Comparison of ENCODE assay signal across 17 cellular contexts in genomic region chr10:84524435-84524834, GRCh38.
A peak's percentile ranks its signal among the peaks of the same experiment; 100 is the strongest.
DNase-seq lines count a peak whose midpoint lies in the region; ATAC-seq and TF ChIP-seq lines count a peak whose summit lies in the region.
"Had no signal": no experiment of that assay in that cellular context is flagged by ENCODE, and none has a peak within 500 bp of the region (broad histone marks: within the 10 kb centered on the region; RNA-seq: fewer than 3 reads in every experiment).

No MANE protein-coding gene starts in this region.

- H3K4me3 ChIP-seq in mammary epithelial cell (replicated peaks in 1 of 3; ENCODE audit: insufficient read depth in 1 of 3, low read depth in 2 of 3, low read length in 3 of 3) = no peak overlapping the region
- H3K4me3 ChIP-seq in trophoblast cell (ENCODE audit: low read depth, low read length) = no peak overlapping the region
- H3K4me3 ChIP-seq: BLaER1, GM12878 had no signal

- H3K27me3 Mint-ChIP-seq in MCF 10A (ENCODE audit: insufficient read depth, unreplicated experiment) = no peaks in the 10 kb centered on the region
- H3K27me3 Mint-ChIP-seq in glutamatergic neuron (ENCODE audit: unreplicated experiment) = peaks cover 2% of the 10 kb centered on the region
- H3K27me3 Mint-ChIP-seq: CD4-positive, CD25-positive, alpha-beta regulatory T cell had no signal

- no peak for DNase-seq in mammary epithelial cell
- no peak for DNase-seq in MCF 10A (ENCODE audit: unreplicated experiment)
- DNase-seq in glutamatergic neuron = no peak
- no peak for DNase-seq in trophoblast cell
- no peak for DNase-seq in dedifferentiated amniotic fluid mesenchymal stem cell (ENCODE audit: extremely low spot score)
- DNase-seq in midbrain (lab: John Stamatoyannopoulos, UW) = no peak
- DNase-seq: 8988T; AML-193; CD4-positive, CD25-positive, alpha-beta regulatory T cell; DMS 273 treated with DMSO at 0.1 percent for 48 hours; DMS79; GOT3; H9 had no signal

- H3K23ac ChIP-seq in trophoblast cell (ENCODE audit: low read length) = no peak overlapping the region

- dilution Hi-C loops in mammary epithelial cell (cut with HindIII; ENCODE audit: low sequenced_read_pairs) = no loop called here

- no peaks in the 10 kb centered on the region for H3K9me3 Mint-ChIP-seq in MCF 10A (ENCODE audit: unreplicated experiment)
- peaks cover 4% of the 10 kb centered on the region for H3K9me3 Mint-ChIP-seq in glutamatergic neuron (ENCODE audit: unreplicated experiment)

- no peak overlapping the region for H3K18ac ChIP-seq in trophoblast cell (ENCODE audit: low read length)

- H3K4me2 ChIP-seq in mammary epithelial cell (ENCODE audit: insufficient read depth, low read depth, low read length) (no peak overlapping the region), trophoblast cell (ENCODE audit: low read length) (no peak overlapping the region)
- H3K4me2 ChIP-seq: BLaER1 had no signal

- H2AFZ ChIP-seq in mammary epithelial cell (ENCODE audit: low read depth, low read length) = no peak overlapping the region
- no peak overlapping the region for H2AFZ ChIP-seq in trophoblast cell (ENCODE audit: insufficient read depth, low read length, poor library complexity)

- intact Hi-C loops in mammary epithelial cell (cut with micrococcal nuclease) (loop anchor here (10.0 kb wide), 1 partner anchor 50 kb away; no protein-coding TSS in a partner anchor), MCF 10A (cut with micrococcal nuclease) (no loop called here)

- H3K4me1 Mint-ChIP-seq in MCF 10A (ENCODE audit: insufficient read depth, unreplicated experiment) = peaks cover 5% of the 10 kb centered on the region
- peaks cover 34% of the 10 kb centered on the region for H3K4me1 Mint-ChIP-seq in glutamatergic neuron (ENCODE audit: low read depth, unreplicated experiment)
- H3K4me1 Mint-ChIP-seq: IgD-negative memory B cell had no signal

- H2BK5ac ChIP-seq in trophoblast cell (ENCODE audit: low read depth, low read length, poor library complexity) = peak overlapping the region; percentile 72

- H2BK120ac ChIP-seq in trophoblast cell (ENCODE audit: insufficient read depth, low read length, poor library complexity) = no peak overlapping the region

- H4K8ac ChIP-seq in trophoblast cell (ENCODE audit: low read depth, low read length) = no peak overlapping the region

- H3K27me3 ChIP-seq in mammary epithelial cell (ENCODE audit: insufficient read depth, low read length) (no peaks in the 10 kb centered on the region), trophoblast cell (ENCODE audit: insufficient read depth, low read length) (no peaks in the 10 kb centered on the region)
- H3K27me3 ChIP-seq: BLaER1 had no signal

- no peaks in the 10 kb centered on the region for H3K36me3 ChIP-seq in mammary epithelial cell (ENCODE audit: insufficient read depth, low read length)
- peaks cover 0 to 6% of the 10 kb centered on the region in 2 experiments for H3K36me3 ChIP-seq in trophoblast cell (ENCODE audit: control insufficient read depth in 1 of 2, insufficient read depth in 2 of 2, low read length in 2 of 2)
- H3K36me3 ChIP-seq: BLaER1 had no signal

- H3K79me1 ChIP-seq in trophoblast cell (ENCODE audit: low read length) = peaks cover 36% of the 10 kb centered on the region

- in situ Hi-C loops in mammary epithelial cell (cut with MboI; ENCODE audit: low sequenced_read_pairs in 2 of 2) = no loop called here

- H3K9me3 ChIP-seq in mammary epithelial cell (replicated peaks; ENCODE audit: insufficient read depth, low read length) (peaks cover 8% of the 10 kb centered on the region), trophoblast cell (ENCODE audit: insufficient read depth, low read depth, low read length) (peaks cover 4% of the 10 kb centered on the region)

- peak overlapping the region; percentile 32 for H3K27ac ChIP-seq in mammary epithelial cell (ENCODE audit: insufficient read depth, low read depth, low read length)
- no peak overlapping the region for H3K27ac ChIP-seq in trophoblast cell (ENCODE audit: low read depth, low read length)
- H3K27ac ChIP-seq: BLaER1 had no signal

- peak overlapping the region; percentile 58 for H4K91ac ChIP-seq in trophoblast cell (ENCODE audit: low read depth, low read length)

- CTCF ChIA-PET in mammary epithelial cell (lab: Charles Lee; ENCODE audit: low non-redundant PET) (no interaction called here), MCF 10A (lab: Yijun Ruan, JAX) (interaction anchor here (2.0 kb wide), 1 partner anchor 13 kb away, joined by 12 read pairs; no protein-coding TSS in a partner anchor)

- no peak overlapping the region for H2BK12ac ChIP-seq in trophoblast cell (ENCODE audit: low read length)

- H3K4me3 Mint-ChIP-seq in MCF 10A (ENCODE audit: unreplicated experiment) = no peak overlapping the region
- H3K4me3 Mint-ChIP-seq in glutamatergic neuron (ENCODE audit: unreplicated experiment) = no peak overlapping the region
- H3K4me3 Mint-ChIP-seq: CD4-positive, CD25-positive, alpha-beta regulatory T cell; H9; IgD-negative memory B cell had no signal

- H3K27ac Mint-ChIP-seq in MCF 10A (ENCODE audit: low read depth, unreplicated experiment) (no peak overlapping the region), glutamatergic neuron (ENCODE audit: unreplicated experiment) (peak overlapping the region; percentile 40)
- H3K27ac Mint-ChIP-seq: CD4-positive, CD25-positive, alpha-beta regulatory T cell; IgD-negative memory B cell had no signal

- H3K9ac ChIP-seq in mammary epithelial cell (ENCODE audit: insufficient read depth, low read length) = no peak overlapping the region
- no peak overlapping the region for H3K9ac ChIP-seq in trophoblast cell (ENCODE audit: low read length)
- H3K9ac ChIP-seq: BLaER1 had no signal

- TF ChIP-seq CTCF in mammary epithelial cell (conservative IDR thresholded peaks at IDR 0.05 in 1 of 2, IDR thresholded peaks at IDR 0.05 in 1 of 2; ENCODE audit: extremely low read depth in 1 of 2, insufficient read depth in 1 of 2, low read depth in 1 of 2, low read length in 2 of 2) (no peak), MCF 10A (IDR thresholded peaks at IDR 0.05; ENCODE audit: unreplicated experiment) (no peak), glutamatergic neuron (IDR thresholded peaks at IDR 0.05; ENCODE audit: partially characterized antibody, unreplicated experiment) (no peak)

- H3K36me3 Mint-ChIP-seq in MCF 10A (ENCODE audit: insufficient read depth, unreplicated experiment) = no peaks in the 10 kb centered on the region
- H3K36me3 Mint-ChIP-seq in glutamatergic neuron (ENCODE audit: unreplicated experiment) = peaks cover 17% of the 10 kb centered on the region
- H3K36me3 Mint-ChIP-seq: IgD-negative memory B cell had no signal

- H2AK5ac ChIP-seq in trophoblast cell (ENCODE audit: low read length) = no peak overlapping the region

- H3K79me2 ChIP-seq in mammary epithelial cell (ENCODE audit: insufficient read depth, low read length) (no peaks in the 10 kb centered on the region), trophoblast cell (ENCODE audit: control insufficient read depth, insufficient read depth, low read length, poor library complexity) (peaks cover 6% of the 10 kb centered on the region)

- POLR2A ChIA-PET in MCF 10A (lab: Yijun Ruan, JAX) = interaction anchor here (0.6 to 0.7 kb wide), 2 partner anchors 138 to 1215 kb away, joined by 3 read pairs; no protein-coding TSS in a partner anchor

- H3K4ac ChIP-seq in trophoblast cell (ENCODE audit: low read depth, low read length) = no peak overlapping the region

- ATAC-seq in GM18511 (IDR thresholded peaks at IDR 0.05; ENCODE audit: unreplicated experiment) = no peak
- ATAC-seq: GM12878 had no signal

- no peaks in the 10 kb centered on the region for H4K20me1 ChIP-seq in mammary epithelial cell (ENCODE audit: insufficient read depth, low read length)
- H4K20me1 ChIP-seq: BLaER1 had no signal

- H3K4me1 ChIP-seq in mammary epithelial cell (ENCODE audit: insufficient read depth, low read length) (peaks cover 35% of the 10 kb centered on the region), trophoblast cell (ENCODE audit: control insufficient read depth in 1 of 2, insufficient read depth in 2 of 2, low read length in 2 of 2) (peaks cover 20 to 27% of the 10 kb centered on the region in 2 experiments)
- H3K4me1 ChIP-seq: BLaER1 had no signal

- H4K12ac ChIP-seq in trophoblast cell (ENCODE audit: low read depth, low read length) = no peak overlapping the region

- BruUV-seq in mammary epithelial cell (replicated peaks; lab: Mats Ljungman, UMichigan) (no TSS peak), MCF 10A (replicated peaks; lab: Mats Ljungman, UMichigan) (no TSS peak)

- no peak overlapping the region for H3K14ac ChIP-seq in trophoblast cell (ENCODE audit: low read length)
